In the genomic region with DNA sequence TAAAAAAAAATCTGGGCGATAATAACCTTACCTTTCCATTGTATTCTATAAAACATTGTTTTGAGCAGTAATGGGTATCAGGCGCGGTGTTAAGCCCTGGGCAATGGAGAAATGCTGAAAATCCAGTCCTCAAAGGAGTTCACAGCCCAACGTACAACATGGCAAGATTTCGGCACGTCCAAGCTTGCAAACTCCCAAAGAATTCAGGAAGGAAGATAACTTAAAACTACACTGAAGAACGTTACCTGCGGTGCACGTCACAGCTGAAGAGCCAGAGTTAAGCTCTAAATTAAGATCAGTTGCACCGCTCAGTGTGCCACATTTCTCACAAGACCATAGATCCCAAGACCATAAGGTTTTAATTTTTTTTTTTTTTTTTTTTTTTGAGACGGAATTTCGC, we compare ENCODE assay signal across 9 cellular contexts. TPM values are rescaled to one million over a fixed set of nuclear protein-coding genes. Genes with fewer than 3 reads are reported as not detected.
A peak's percentile ranks its signal among the peaks of the same experiment; 100 is the strongest.
DNase-seq lines count a peak whose midpoint lies in the region; ATAC-seq, FAIRE-seq and TF ChIP-seq lines count a peak whose summit lies in the region.
"Had no signal": no experiment of that assay in that cellular context is flagged by ENCODE, and none has a peak within 500 bp of the region (broad histone marks: within the 10 kb centered on the region; RNA-seq: fewer than 3 reads in every experiment).

No MANE protein-coding gene starts in this region.

- peak overlapping the region in 1 of 2 donors; percentile 38 for H3K4me3 ChIP-seq in body of pancreas

- peak; percentile 1 for DNase-seq in DMS79 treated with DMSO at 0.1 percent for 48 hours (lab: John Stamatoyannopoulos, UW)
- no peak for DNase-seq in DMS79 (lab: John Stamatoyannopoulos, UW)
- DNase-seq in immature natural killer cell: no peak
- DNase-seq in stimulated activated naive CD8-positive, alpha-beta T cell treated with anti-CD3 and anti-CD28 coated beads, Interleukin-15, amount 100 ng/mL, for 72 hours: no peak
- no peak for DNase-seq in body of pancreas
- no peak for DNase-seq in GM12891 (ENCODE audit: insufficient read length, low spot score)
- no peak for DNase-seq in amygdala (lab: John Stamatoyannopoulos, UW)
- DNase-seq: midbrain had no signal

- peak overlapping the region; percentile 84 for H3K4me3 Mint-ChIP-seq in activated T-helper 17 cell treated with anti-CD3 and anti-CD28 coated beads, Interleukin-2, amount 50 U/mL, for 72 hours
- peak overlapping the region; percentile 66 to 83 (median 72) for H3K4me3 Mint-ChIP-seq in immature natural killer cell
- H3K4me3 Mint-ChIP-seq in stimulated activated naive CD8-positive, alpha-beta T cell treated with anti-CD3 and anti-CD28 coated beads, Interleukin-15, amount 100 ng/mL, for 72 hours: peak overlapping the region; percentile 89 to 96

- no peak for FAIRE-seq in GM12891 (lab: Jason Lieb, UNC)

- H3K36me3 ChIP-seq in body of pancreas (replicated peaks in 1 of 2; ENCODE audit: insufficient read depth in 1 of 2, low read depth in 2 of 2): no peaks in the 10 kb centered on the region

- H3K4me1 ChIP-seq in body of pancreas: peaks cover 14% of the 10 kb centered on the region

- no peak for ATAC-seq in activated T-helper 17 cell treated with anti-CD3 and anti-CD28 coated beads, Interleukin-2, amount 50 U/mL, for 72 hours (replicated peaks)
- no peak for ATAC-seq in stimulated activated naive CD8-positive, alpha-beta T cell treated with anti-CD3 and anti-CD28 coated beads, Interleukin-15, amount 100 ng/mL, for 72 hours
- ATAC-seq in body of pancreas: no peak

- TF ChIP-seq CTCF in body of pancreas (IDR thresholded peaks at IDR 0.05): no peak

- H3K27ac Mint-ChIP-seq in activated T-helper 17 cell treated with anti-CD3 and anti-CD28 coated beads, Interleukin-2, amount 50 U/mL, for 72 hours: peak overlapping the region; percentile 76
- H3K27ac Mint-ChIP-seq in immature natural killer cell: no peak overlapping the region
- H3K27ac Mint-ChIP-seq in stimulated activated naive CD8-positive, alpha-beta T cell treated with anti-CD3 and anti-CD28 coated beads, Interleukin-15, amount 100 ng/mL, for 72 hours: peak overlapping the region; percentile 42 to 90

- no peak for TF ChIP-seq POLR2A in body of pancreas (IDR thresholded peaks at IDR 0.05)
- no peak for TF ChIP-seq POLR2A in GM12891 (IDR thresholded peaks at IDR 0.05; ENCODE audit: low read depth, low read length)

- no peaks in the 10 kb centered on the region for H3K27me3 ChIP-seq in body of pancreas

- intact Hi-C loops in body of pancreas (cut with DNase I): no loop called here

- peaks cover 11% of the 10 kb centered on the region for H3K27me3 Mint-ChIP-seq in activated T-helper 17 cell treated with anti-CD3 and anti-CD28 coated beads, Interleukin-2, amount 50 U/mL, for 72 hours
- H3K27me3 Mint-ChIP-seq in immature natural killer cell (ENCODE audit: low read depth in 3 of 3): peaks cover 4 to 20% (median 8%) of the 10 kb centered on the region in 3 donors
- H3K27me3 Mint-ChIP-seq in stimulated activated naive CD8-positive, alpha-beta T cell treated with anti-CD3 and anti-CD28 coated beads, Interleukin-15, amount 100 ng/mL, for 72 hours: no peaks in the 10 kb centered on the region

- 27 to 53% methylated on average over 12 of the region's 12 CpGs for WGBS in body of pancreas, 2 donors

- no peaks in the 10 kb centered on the region for H3K36me3 Mint-ChIP-seq in activated T-helper 17 cell treated with anti-CD3 and anti-CD28 coated beads, Interleukin-2, amount 50 U/mL, for 72 hours (ENCODE audit: low read depth)
- H3K36me3 Mint-ChIP-seq in immature natural killer cell: no peaks in the 10 kb centered on the region

- H3K4me1 Mint-ChIP-seq in activated T-helper 17 cell treated with anti-CD3 and anti-CD28 coated beads, Interleukin-2, amount 50 U/mL, for 72 hours: peaks cover 7% of the 10 kb centered on the region
- peaks cover 12 to 21% of the 10 kb centered on the region in 2 donors for H3K4me1 Mint-ChIP-seq in immature natural killer cell
- peaks cover 21% of the 10 kb centered on the region for H3K4me1 Mint-ChIP-seq in stimulated activated naive CD8-positive, alpha-beta T cell treated with anti-CD3 and anti-CD28 coated beads, Interleukin-15, amount 100 ng/mL, for 72 hours

- no peak overlapping the region for H3K27ac ChIP-seq in body of pancreas

- no peaks in the 10 kb centered on the region for H3K9me3 ChIP-seq in body of pancreas

- no peaks in the 10 kb centered on the region for H3K9me3 Mint-ChIP-seq in activated T-helper 17 cell treated with anti-CD3 and anti-CD28 coated beads, Interleukin-2, amount 50 U/mL, for 72 hours
- H3K9me3 Mint-ChIP-seq in immature natural killer cell: no peaks in the 10 kb centered on the region
- H3K9me3 Mint-ChIP-seq in stimulated activated naive CD8-positive, alpha-beta T cell treated with anti-CD3 and anti-CD28 coated beads, Interleukin-15, amount 100 ng/mL, for 72 hours: peaks cover 0 to 5% of the 10 kb centered on the region in 2 donors

TF ChIP-seq in GM12891, 5 proteins besides CTCF, POLR2A, EP300 and RAD21:
- TF ChIP-seq POLR2AphosphoS5 (IDR thresholded peaks at IDR 0.05; ENCODE audit: low read depth, low read length): no peak
- no peak for TF ChIP-seq POU2F2 (IDR thresholded peaks at IDR 0.05; ENCODE audit: low read depth, low read length)
- TF ChIP-seq SPI1 (IDR thresholded peaks at IDR 0.05; ENCODE audit: low read depth, low read length): no peak
- no peak for TF ChIP-seq TAF1 (IDR thresholded peaks at IDR 0.05; ENCODE audit: low read depth, low read length)
- TF ChIP-seq PAX5 (IDR thresholded peaks at IDR 0.05; ENCODE audit: insufficient read depth, low read length, severe bottlenecking): no peak
TF ChIP-seq in GM12891: peak in this region for 0.

RNA-seq across cellular contexts. Expression of gene ALDH7A1, which starts 0.9 kb away (rescaled TPM):
- 1 to 10 TPM; 2.4 to 3.3 TPM for total RNA-seq in activated T-helper 17 cell treated with anti-CD3 and anti-CD28 coated beads, Interleukin-2, amount 50 U/mL, for 72 hours
- polyA plus RNA-seq in immature natural killer cell: 1 to 10 TPM in 2 of 3 donors, not detected in 1; 1.3 to 1.4 TPM
- 10 to 100 TPM; 19.1 to 27.0 TPM for total RNA-seq in body of pancreas
- 5.3 TPM for polyA plus RNA-seq in GM12891 (2012; ENCODE audit: low read depth, missing spikeins)

RNA-seq across cellular contexts. Expression of gene PHAX, which starts 6.7 kb away (rescaled TPM):
- total RNA-seq in activated T-helper 17 cell treated with anti-CD3 and anti-CD28 coated beads, Interleukin-2, amount 50 U/mL, for 72 hours: 10 to 100 TPM; 30.5 to 38.6 TPM
- 100 to 1,000 TPM in 1 of 3 donors, 10 to 100 TPM in 2; 49.3 to 109 (median 70.5) TPM for polyA plus RNA-seq in immature natural killer cell
- 10 to 100 TPM; 24.6 to 26.7 TPM for total RNA-seq in body of pancreas
- polyA plus RNA-seq in GM12891 (2012; ENCODE audit: low read depth, missing spikeins): 62.2 TPM

Comparison
In these comparisons a context has a peak if more than half of its experiments do, and no peak if none do; other contexts are left out.
1. H3K27ac Mint-ChIP-seq: peak in activated T-helper 17 cell treated with anti-CD3 and anti-CD28 coated beads, Interleukin-2, amount 50 U/mL, for 72 hours (single experiment) and stimulated activated naive CD8-positive, alpha-beta T cell treated with anti-CD3 and anti-CD28 coated beads, Interleukin-15, amount 100 ng/mL, for 72 hours (2 of 2); none in immature natural killer cell (0 of 6).
2. RNA of gene ALDH7A1, which starts 0.9 kb away (total RNA-seq): 19.1 to 27.0 TPM in body of pancreas; 2.4 to 3.3 TPM in activated T-helper 17 cell treated with anti-CD3 and anti-CD28 coated beads, Interleukin-2, amount 50 U/mL, for 72 hours; every median in the first group is over 4 times any median in the second.
3. Peak in every context shown above with its lines, with median percentiles within 50 percentile points of each other: H3K4me3 Mint-ChIP-seq.